Comparison of ENCODE assay signal across 8 cellular contexts in the genomic region with DNA sequence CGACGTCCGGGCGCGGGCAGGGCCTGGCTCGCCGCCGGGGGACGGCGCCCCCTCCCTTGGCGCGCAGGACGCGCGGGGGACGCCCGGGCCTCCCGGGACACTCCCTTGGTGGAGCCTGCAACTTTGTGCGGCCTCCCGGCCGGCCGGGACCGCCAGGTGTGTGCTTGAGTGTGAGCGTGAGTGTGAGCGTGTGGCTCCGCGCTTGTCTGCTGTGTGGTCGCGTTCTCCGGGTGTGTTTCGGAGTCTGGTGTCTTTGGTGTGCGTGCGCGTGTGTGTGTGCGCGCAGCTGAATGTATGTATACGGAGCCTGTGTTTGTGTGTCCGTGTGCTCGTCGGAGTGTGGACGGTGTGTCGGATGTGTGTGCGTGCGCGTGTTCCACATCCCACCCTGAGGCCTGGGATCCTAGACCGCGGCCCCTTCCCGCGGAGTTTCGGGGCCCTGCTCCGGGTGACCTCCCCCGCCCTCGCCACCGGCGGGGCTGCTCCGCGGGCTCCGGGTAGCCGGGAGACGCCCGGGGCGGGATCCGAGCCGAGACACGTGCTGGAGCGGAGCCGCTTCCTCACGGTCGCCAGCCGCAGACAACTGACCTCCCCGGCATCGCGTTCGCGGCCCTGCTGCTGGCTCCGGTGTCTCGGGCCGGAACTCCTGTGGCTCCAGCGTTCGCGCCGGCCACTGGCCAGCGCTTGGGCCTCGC. TPM values are rescaled to one million over a fixed set of nuclear protein-coding genes. Genes with fewer than 3 reads are reported as not detected.
DNase-seq lines count a peak whose midpoint lies in the region; ATAC-seq and TF ChIP-seq lines count a peak whose summit lies in the region.

No MANE protein-coding gene starts in this region.

- WGBS in heart left ventricle, 4 donors = 1 to 5% (median 3%) methylated on average over 25 to 84 of the region's 84 CpGs

- peak overlapping the region in 10 of 12 donors; percentile 17 to 73 (median 52) for H3K27ac ChIP-seq in heart left ventricle

- H3K27me3 ChIP-seq in heart left ventricle = peaks cover 0 to 30% (median 0%) of the 10 kb centered on the region in 9 donors

- peak overlapping the region in 11 of 12 donors; percentile 33 to 83 (median 67) for H3K4me3 ChIP-seq in heart left ventricle

- H3K27ac Mint-ChIP-seq in activated CD8-positive, alpha-beta memory T cell treated with anti-CD3 and anti-CD28 coated beads, Interleukin-2, amount 10 ng/mL, durations not matched to agents 7 days and 5 days = no peak overlapping the region
- no peak overlapping the region for H3K27ac Mint-ChIP-seq in activated T-helper 17 cell treated with anti-CD3 and anti-CD28 coated beads, Interleukin-2, amount 50 U/mL, for 72 hours
- H3K27ac Mint-ChIP-seq in progenitor cell of endocrine pancreas = peak overlapping the region; percentile 95

- peaks cover 6% of the 10 kb centered on the region for H3K36me3 Mint-ChIP-seq in activated CD8-positive, alpha-beta memory T cell treated with anti-CD3 and anti-CD28 coated beads, Interleukin-2, amount 10 ng/mL, durations not matched to agents 7 days and 5 days
- H3K36me3 Mint-ChIP-seq in activated T-helper 17 cell treated with anti-CD3 and anti-CD28 coated beads, Interleukin-2, amount 50 U/mL, for 72 hours (ENCODE audit: low read depth) = peaks cover 7% of the 10 kb centered on the region
- no peaks in the 10 kb centered on the region for H3K36me3 Mint-ChIP-seq in progenitor cell of endocrine pancreas (ENCODE audit: insufficient read depth)

- H3K4me1 ChIP-seq in heart left ventricle = peaks cover 0 to 27% (median 13%) of the 10 kb centered on the region in 12 donors

- peaks cover 18% of the 10 kb centered on the region for H3K4me1 Mint-ChIP-seq in activated CD8-positive, alpha-beta memory T cell treated with anti-CD3 and anti-CD28 coated beads, Interleukin-2, amount 10 ng/mL, durations not matched to agents 7 days and 5 days
- H3K4me1 Mint-ChIP-seq in activated T-helper 17 cell treated with anti-CD3 and anti-CD28 coated beads, Interleukin-2, amount 50 U/mL, for 72 hours = peaks cover 9% of the 10 kb centered on the region
- H3K4me1 Mint-ChIP-seq in progenitor cell of endocrine pancreas (ENCODE audit: low read depth) = peaks cover 22% of the 10 kb centered on the region

- CTCF ChIA-PET in activated CD8-positive, alpha-beta memory T cell treated with anti-CD3 and anti-CD28 coated beads, Interleukin-2, amount 10 ng/mL, durations not matched to agents 7 days and 5 days (lab: Charles Lee) = interaction anchor here (1.2 to 2.1 kb wide), 2 partner anchors 23 to 1142 kb away, joined by 3 to 5 read pairs; no protein-coding TSS in a partner anchor

- no peaks in the 10 kb centered on the region for H3K9me3 ChIP-seq in heart left ventricle

- ATAC-seq in activated CD8-positive, alpha-beta memory T cell treated with anti-CD3 and anti-CD28 coated beads, Interleukin-2, amount 10 ng/mL, durations not matched to agents 7 days and 5 days = no peak
- ATAC-seq in activated T-helper 17 cell treated with anti-CD3 and anti-CD28 coated beads, Interleukin-2, amount 50 U/mL, for 72 hours (replicated peaks) = no peak
- ATAC-seq in heart left ventricle (peak; percentile 5 to 38 (median 26)), HG03520 (IDR thresholded peaks at IDR 0.05; ENCODE audit: unreplicated experiment) (no peak), HG02759 (IDR thresholded peaks at IDR 0.05; ENCODE audit: unreplicated experiment) (no peak), HG03469 (IDR thresholded peaks at IDR 0.05; ENCODE audit: unreplicated experiment) (no peak)

- H3K9me3 Mint-ChIP-seq in activated CD8-positive, alpha-beta memory T cell treated with anti-CD3 and anti-CD28 coated beads, Interleukin-2, amount 10 ng/mL, durations not matched to agents 7 days and 5 days (ENCODE audit: low read depth) = no peaks in the 10 kb centered on the region
- H3K9me3 Mint-ChIP-seq in activated T-helper 17 cell treated with anti-CD3 and anti-CD28 coated beads, Interleukin-2, amount 50 U/mL, for 72 hours = no peaks in the 10 kb centered on the region
- H3K9me3 Mint-ChIP-seq in progenitor cell of endocrine pancreas (ENCODE audit: low read depth) = no peaks in the 10 kb centered on the region

- TF ChIP-seq CTCF in heart left ventricle (IDR thresholded peaks at IDR 0.05) (no peak), progenitor cell of endocrine pancreas (IDR thresholded peaks at IDR 0.05; ENCODE audit: unreplicated experiment) (no peak)

- peaks cover 63% of the 10 kb centered on the region for H3K27me3 Mint-ChIP-seq in activated CD8-positive, alpha-beta memory T cell treated with anti-CD3 and anti-CD28 coated beads, Interleukin-2, amount 10 ng/mL, durations not matched to agents 7 days and 5 days
- peaks cover 48% of the 10 kb centered on the region for H3K27me3 Mint-ChIP-seq in activated T-helper 17 cell treated with anti-CD3 and anti-CD28 coated beads, Interleukin-2, amount 50 U/mL, for 72 hours
- peaks cover 15% of the 10 kb centered on the region for H3K27me3 Mint-ChIP-seq in progenitor cell of endocrine pancreas

- H3K4me3 Mint-ChIP-seq in activated CD8-positive, alpha-beta memory T cell treated with anti-CD3 and anti-CD28 coated beads, Interleukin-2, amount 10 ng/mL, durations not matched to agents 7 days and 5 days = peak overlapping the region; percentile 65
- H3K4me3 Mint-ChIP-seq in activated T-helper 17 cell treated with anti-CD3 and anti-CD28 coated beads, Interleukin-2, amount 50 U/mL, for 72 hours = peak overlapping the region; percentile 58
- peak overlapping the region; percentile 89 for H3K4me3 Mint-ChIP-seq in progenitor cell of endocrine pancreas (ENCODE audit: low read depth)

- H3K36me3 ChIP-seq in heart left ventricle = no peaks in the 10 kb centered on the region

- intact Hi-C loops in heart left ventricle (cut with DNase I) = loop anchor here (2.0 to 10.0 kb wide), 18 partner anchors 104 to 1469 kb away; no protein-coding TSS in a partner anchor

- DNase-seq in activated CD8-positive, alpha-beta memory T cell treated with anti-CD3 and anti-CD28 coated beads, Interleukin-2, amount 10 ng/mL, durations not matched to agents 7 days and 5 days = no peak
- no peak for DNase-seq in activated CD8-positive, alpha-beta memory T cell treated with anti-CD3 and anti-CD28 coated beads, Interleukin-2, amount 50 U/mL, for 4 hours
- DNase-seq in heart left ventricle = peak; percentile 46 to 83 (median 51)
- DNase-seq in progenitor cell of endocrine pancreas (ENCODE audit: low spot score, unreplicated experiment) = peak; percentile 35

- no peak for TF ChIP-seq POLR2A in heart left ventricle (IDR thresholded peaks at IDR 0.05)

RNA-seq across cellular contexts. Expression of a gene that starts 1.7 kb away (rescaled TPM):
- total RNA-seq in activated CD8-positive, alpha-beta memory T cell treated with anti-CD3 and anti-CD28 coated beads, Interleukin-2, amount 10 ng/mL, durations not matched to agents 7 days and 5 days = under 1 TPM; 0.47 to 0.64 TPM
- 1 to 10 TPM in 1 of 2 donors, under 1 TPM in 1; 0.99 to 2.1 TPM for total RNA-seq in activated T-helper 17 cell treated with anti-CD3 and anti-CD28 coated beads, Interleukin-2, amount 50 U/mL, for 72 hours
- total RNA-seq in heart left ventricle = 10 to 100 TPM in 6 of 9 donors, 1 to 10 TPM in 3; 7.1 to 59.9 (median 16.2) TPM
- polyA plus RNA-seq in heart left ventricle = 10 to 100 TPM; 13.8 to 25.9 TPM
- 74.0 and 79.4 TPM in 2 replicates for total RNA-seq in progenitor cell of endocrine pancreas

RNA-seq across cellular contexts. Expression of a gene that starts 7.3 kb away (rescaled TPM):
- 10 to 100 TPM; 24.5 to 26.9 TPM for total RNA-seq in activated CD8-positive, alpha-beta memory T cell treated with anti-CD3 and anti-CD28 coated beads, Interleukin-2, amount 10 ng/mL, durations not matched to agents 7 days and 5 days
- total RNA-seq in activated T-helper 17 cell treated with anti-CD3 and anti-CD28 coated beads, Interleukin-2, amount 50 U/mL, for 72 hours = 10 to 100 TPM; 21.0 to 38.3 TPM
- 10 to 100 TPM; 19.6 to 37.4 (median 33.1) TPM for total RNA-seq in heart left ventricle
- polyA plus RNA-seq in heart left ventricle = 10 to 100 TPM; 24.2 to 34.4 TPM
- 28.8 and 35.9 TPM in 2 replicates for total RNA-seq in progenitor cell of endocrine pancreas

RNA-seq across cellular contexts. Expression of a gene that starts 56.4 kb away (rescaled TPM):
- 100 to 1,000 TPM; 145 to 147 TPM for total RNA-seq in activated CD8-positive, alpha-beta memory T cell treated with anti-CD3 and anti-CD28 coated beads, Interleukin-2, amount 10 ng/mL, durations not matched to agents 7 days and 5 days
- 100 to 1,000 TPM; 118 to 125 TPM for total RNA-seq in activated T-helper 17 cell treated with anti-CD3 and anti-CD28 coated beads, Interleukin-2, amount 50 U/mL, for 72 hours
- total RNA-seq in heart left ventricle (10 to 100 TPM; 40.4 to 54.6 (median 49.0) TPM), progenitor cell of endocrine pancreas (108 and 111 TPM in 2 replicates)
- 10 to 100 TPM; 41.6 to 53.2 TPM for polyA plus RNA-seq in heart left ventricle

Comparison
In these comparisons a context has a peak if more than half of its experiments do, and no peak if none do; other contexts are left out.
1. ATAC-seq: peak in heart left ventricle (4 of 4); none in activated CD8-positive, alpha-beta memory T cell treated with anti-CD3 and anti-CD28 coated beads, Interleukin-2, amount 10 ng/mL, durations not matched to agents 7 days and 5 days (single experiment), activated T-helper 17 cell treated with anti-CD3 and anti-CD28 coated beads, Interleukin-2, amount 50 U/mL, for 72 hours (single experiment), HG03520 (single experiment), HG02759 (single experiment) and HG03469 (single experiment).
2. DNase-seq: peak in heart left ventricle (5 of 5) and progenitor cell of endocrine pancreas (single experiment); none in activated CD8-positive, alpha-beta memory T cell treated with anti-CD3 and anti-CD28 coated beads, Interleukin-2, amount 10 ng/mL, durations not matched to agents 7 days and 5 days (single experiment) and activated CD8-positive, alpha-beta memory T cell treated with anti-CD3 and anti-CD28 coated beads, Interleukin-2, amount 50 U/mL, for 4 hours (single experiment).
3. Peak in every context shown above with its lines, with median percentiles within 50 percentile points of each other: H3K4me3 Mint-ChIP-seq.